ENCODE assay signal across 8 cellular contexts in genomic region chrX:38768079-38768478, GRCh38. TPM values are rescaled to one million over a fixed set of nuclear protein-coding genes. Genes with fewer than 3 reads are reported as not detected.
DNase-seq lines count a peak whose midpoint lies in the region; ATAC-seq and TF ChIP-seq lines count a peak whose summit lies in the region.

No MANE protein-coding gene starts in this region.

- ATAC-seq in GM21717 (IDR thresholded peaks at IDR 0.05; ENCODE audit: unreplicated experiment) = no peak

- no peaks in the 10 kb centered on the region for H3K36me3 Mint-ChIP-seq in MCF 10A (ENCODE audit: insufficient read depth, unreplicated experiment)

- no peak for TF ChIP-seq POLR2A in breast epithelium (IDR thresholded peaks at IDR 0.05)

- H3K4me3 Mint-ChIP-seq in MCF 10A (ENCODE audit: unreplicated experiment) = no peak overlapping the region

- TF ChIP-seq CTCF in MCF 10A (IDR thresholded peaks at IDR 0.05; ENCODE audit: unreplicated experiment) = peak; percentile 48
- peak in 1 of 3 donors; percentile 37 for TF ChIP-seq CTCF in breast epithelium (IDR thresholded peaks at IDR 0.05)

- no peaks in the 10 kb centered on the region for H3K4me1 ChIP-seq in breast epithelium

- H3K27ac Mint-ChIP-seq in MCF 10A (ENCODE audit: low read depth, unreplicated experiment) = no peak overlapping the region

- POLR2A ChIA-PET in MCF 10A (lab: Yijun Ruan, JAX) = interaction anchor here (0.6 to 1.6 kb wide), 4 partner anchors 31 to 76 kb away, joined by 3 to 4 read pairs (median 3); partner anchors contain the start of gene MID1IP1

- no peaks in the 10 kb centered on the region for H3K9me3 ChIP-seq in breast epithelium

- H3K36me3 ChIP-seq in breast epithelium = no peaks in the 10 kb centered on the region

- peak; percentile 35 for DNase-seq in MCF 10A (ENCODE audit: unreplicated experiment)
- DNase-seq in breast epithelium (ENCODE audit: low spot score in 2 of 2) = no peak
- DNase-seq in NCI-H2196 treated with DMSO at 0.1 percent for 48 hours (lab: John Stamatoyannopoulos, UW; ENCODE audit: unreplicated experiment) = peak; percentile 10
- peak; percentile 34 for DNase-seq in dermis blood vessel endothelial cell
- DNase-seq in renal cortical epithelial cell (ENCODE audit: low read depth) = peak; percentile 22
- DNase-seq in activated naive CD4-positive, alpha-beta T cell (lab: John Stamatoyannopoulos, UW) = no peak
- no peak for DNase-seq in HK-2 (ENCODE audit: unreplicated experiment)

- peaks cover 40% of the 10 kb centered on the region for H3K27me3 Mint-ChIP-seq in MCF 10A (ENCODE audit: insufficient read depth, unreplicated experiment)

- intact Hi-C loops in MCF 10A (cut with micrococcal nuclease) (loop anchor here (1.0 to 2.0 kb wide), 3 partner anchors 37 to 381 kb away; no protein-coding TSS in a partner anchor), breast epithelium (cut with DNase I; ENCODE audit: low total_unique reads) (no loop called here)

- H3K4me1 Mint-ChIP-seq in MCF 10A (ENCODE audit: insufficient read depth, unreplicated experiment) = no peaks in the 10 kb centered on the region

- BruUV-seq in MCF 10A (replicated peaks; lab: Mats Ljungman, UMichigan) = no TSS peak

- H3K9me3 Mint-ChIP-seq in MCF 10A (ENCODE audit: unreplicated experiment) = no peaks in the 10 kb centered on the region

- CTCF ChIA-PET in MCF 10A (lab: Yijun Ruan, JAX) = interaction anchor here (0.6 to 2.6 kb wide), 17 partner anchors 12 to 392 kb away, joined by 3 to 10 read pairs (median 4); no protein-coding TSS in a partner anchor

- H3K4me3 ChIP-seq in breast epithelium = no peak overlapping the region

- peaks cover 0 to 38% of the 10 kb centered on the region in 2 donors for H3K27me3 ChIP-seq in breast epithelium

- H3K27ac ChIP-seq in breast epithelium = no peak overlapping the region

RNA-seq across cellular contexts. Expression of gene MID1IP1, which starts 33.2 kb away (rescaled TPM):
- 52.4 and 52.9 TPM in 2 replicates for total RNA-seq in MCF 10A (2022)
- total RNA-seq in breast epithelium = 100 to 1,000 TPM in 1 of 3 donors, 10 to 100 TPM in 2; 21.7 to 103 (median 33.4) TPM
- total RNA-seq in dermis blood vessel endothelial cell = 18.0 and 22.7 TPM in 2 replicates
- total RNA-seq in renal cortical epithelial cell = 26.0 and 53.3 TPM in 2 replicates

Comparison
In these comparisons a context has a peak if more than half of its experiments do, and no peak if none do; other contexts are left out.
1. DNase-seq: peak in MCF 10A (single experiment), NCI-H2196 treated with DMSO at 0.1 percent for 48 hours (single experiment), dermis blood vessel endothelial cell (single experiment) and renal cortical epithelial cell (single experiment); none in breast epithelium (0 of 2), activated naive CD4-positive, alpha-beta T cell (0 of 4) and HK-2 (single experiment).